In genomic region chr2:147851244-147851930, GRCh38 we compare ENCODE assay signal across 29 cellular contexts. TPM values are rescaled to one million over a fixed set of nuclear protein-coding genes. Genes with fewer than 3 reads are reported as not detected.
DNase-seq lines count a peak whose midpoint lies in the region; ATAC-seq, FAIRE-seq and TF ChIP-seq lines count a peak whose summit lies in the region.
"Had no signal": no experiment of that assay in that cellular context is flagged by ENCODE, and none has a peak within 500 bp of the region (broad histone marks: within the 10 kb centered on the region; RNA-seq: fewer than 3 reads in every experiment).

No MANE protein-coding gene starts in this region.

- TF ChIP-seq RAD21 in neural cell (conservative IDR thresholded peaks at IDR 0.05) = no peak

- H3K36me3 Mint-ChIP-seq in activated T-helper 17 cell treated with anti-CD3 and anti-CD28 coated beads, Interleukin-2, amount 50 U/mL, for 72 hours (ENCODE audit: low read depth) = no peaks in the 10 kb centered on the region

- FAIRE-seq in keratinocyte (lab: Jason Lieb, UNC) = peak; percentile 29
- FAIRE-seq: GM12891 had no signal

- no TSS peak for BruUV-seq in mammary epithelial cell (replicated peaks; lab: Mats Ljungman, UMichigan)

- no peaks in the 10 kb centered on the region for H3F3A ChIP-seq in neural cell (ENCODE audit: insufficient read depth, low read length, poor library complexity, severe bottlenecking)

- peaks cover 59% of the 10 kb centered on the region for H3K79me2 ChIP-seq in keratinocyte (ENCODE audit: control insufficient read depth, insufficient read depth, low read length)
- H3K79me2 ChIP-seq in neural cell (replicated peaks; ENCODE audit: insufficient read depth, low read length) = peaks cover 100% of the 10 kb centered on the region
- H3K79me2 ChIP-seq in mammary epithelial cell (ENCODE audit: insufficient read depth, low read length) = peaks cover 88% of the 10 kb centered on the region

- H4K20me1 ChIP-seq in keratinocyte (ENCODE audit: control insufficient read depth, extremely low read depth, insufficient read depth, low read length) (peaks cover 2% of the 10 kb centered on the region), neural cell (ENCODE audit: insufficient read depth) (peaks cover 20% of the 10 kb centered on the region), mammary epithelial cell (ENCODE audit: insufficient read depth, low read length) (no peaks in the 10 kb centered on the region)

- H3K9me1 ChIP-seq in keratinocyte (ENCODE audit: control insufficient read depth, extremely low read depth, insufficient read depth, low read length) = no peaks in the 10 kb centered on the region

- no peaks in the 10 kb centered on the region for H3K9me2 ChIP-seq in neural cell (ENCODE audit: insufficient read depth, low read length)

- no peak overlapping the region for H3K27ac ChIP-seq in keratinocyte (ENCODE audit: control insufficient read depth, insufficient read depth, low read length)
- H3K27ac ChIP-seq in neural cell (ENCODE audit: low read length) = no peak overlapping the region
- H3K27ac ChIP-seq in mammary epithelial cell (ENCODE audit: insufficient read depth, low read depth, low read length) = no peak overlapping the region
- no peak overlapping the region for H3K27ac ChIP-seq in upper lobe of left lung
- H3K27ac ChIP-seq: 22Rv1, KMS-11, PC-9 had no signal

- no peak for ATAC-seq in activated T-helper 17 cell treated with anti-CD3 and anti-CD28 coated beads, Interleukin-2, amount 50 U/mL, for 72 hours (replicated peaks)
- no peak for ATAC-seq in upper lobe of left lung (ENCODE audit: low FRiP score in 2 of 2)
- no peak for ATAC-seq in HG02763 (IDR thresholded peaks at IDR 0.05; ENCODE audit: unreplicated experiment)

- no peak for TF ChIP-seq CTCF in keratinocyte (optimal IDR thresholded peaks at IDR 0.05 in 1 of 3, IDR thresholded peaks at IDR 0.05 in 1 of 3, conservative IDR thresholded peaks at IDR 0.05 in 1 of 3; ENCODE audit: extremely low read depth in 1 of 3, insufficient read depth in 2 of 3, low read length in 3 of 3)
- no peak for TF ChIP-seq CTCF in neural cell (IDR thresholded peaks at IDR 0.05; ENCODE audit: poor library complexity, severe bottlenecking)
- no peak for TF ChIP-seq CTCF in mammary epithelial cell (conservative IDR thresholded peaks at IDR 0.05 in 1 of 2, IDR thresholded peaks at IDR 0.05 in 1 of 2; ENCODE audit: extremely low read depth in 1 of 2, insufficient read depth in 1 of 2, low read depth in 1 of 2, low read length in 2 of 2)
- TF ChIP-seq CTCF in upper lobe of left lung (IDR thresholded peaks at IDR 0.05) = no peak

- CTCF ChIA-PET in mammary epithelial cell (lab: Charles Lee; ENCODE audit: low non-redundant PET) = no interaction called here

- H3K4me3 Mint-ChIP-seq in activated T-helper 17 cell treated with anti-CD3 and anti-CD28 coated beads, Interleukin-2, amount 50 U/mL, for 72 hours = peak overlapping the region; percentile 19
- H3K4me3 Mint-ChIP-seq: HFFc6, IgD-negative memory B cell had no signal

- intact Hi-C loops in mammary epithelial cell (cut with micrococcal nuclease) = no loop called here

- dilution Hi-C loops in keratinocyte (cut with MboI; ENCODE audit: extremely low pct_ligation_motif_present, low sequenced_read_pairs) (no loop called here), mammary epithelial cell (cut with HindIII; ENCODE audit: low sequenced_read_pairs) (no loop called here)

- no peaks in the 10 kb centered on the region for H3K27me3 Mint-ChIP-seq in activated T-helper 17 cell treated with anti-CD3 and anti-CD28 coated beads, Interleukin-2, amount 50 U/mL, for 72 hours

- no peaks in the 10 kb centered on the region for H3K4me1 ChIP-seq in keratinocyte (ENCODE audit: control insufficient read depth, extremely low read depth, insufficient read depth, low read length)
- no peaks in the 10 kb centered on the region for H3K4me1 ChIP-seq in mammary epithelial cell (ENCODE audit: insufficient read depth, low read length)
- H3K4me1 ChIP-seq in upper lobe of left lung = peaks cover 13 to 31% (median 26%) of the 10 kb centered on the region in 4 donors

- H3K27me3 ChIP-seq in keratinocyte (ENCODE audit: control insufficient read depth, extremely low read depth, insufficient read depth, low read length) (no peaks in the 10 kb centered on the region), neural cell (ENCODE audit: insufficient read depth, low read depth, low read length) (no peaks in the 10 kb centered on the region), mammary epithelial cell (ENCODE audit: insufficient read depth, low read length) (no peaks in the 10 kb centered on the region), upper lobe of left lung (no peaks in the 10 kb centered on the region)

- H3K36me3 ChIP-seq in keratinocyte (ENCODE audit: control insufficient read depth in 2 of 2, extremely low read depth in 1 of 2, insufficient read depth in 2 of 2, low read length in 2 of 2) (no peaks in the 10 kb centered on the region), neural cell (ENCODE audit: insufficient read depth, low read length) (no peaks in the 10 kb centered on the region), mammary epithelial cell (ENCODE audit: insufficient read depth, low read length) (no peaks in the 10 kb centered on the region), upper lobe of left lung (no peaks in the 10 kb centered on the region)
- H3K36me3 ChIP-seq: HAP-1 had no signal

- no peaks in the 10 kb centered on the region for H3K9me3 Mint-ChIP-seq in activated T-helper 17 cell treated with anti-CD3 and anti-CD28 coated beads, Interleukin-2, amount 50 U/mL, for 72 hours
- H3K9me3 Mint-ChIP-seq: HFFc6 had no signal

- TF ChIP-seq POLR2A in upper lobe of left lung (IDR thresholded peaks at IDR 0.05) = no peak

- H3K4me1 Mint-ChIP-seq in activated T-helper 17 cell treated with anti-CD3 and anti-CD28 coated beads, Interleukin-2, amount 50 U/mL, for 72 hours = peaks cover 39% of the 10 kb centered on the region

- no peak overlapping the region for H3K27ac Mint-ChIP-seq in activated T-helper 17 cell treated with anti-CD3 and anti-CD28 coated beads, Interleukin-2, amount 50 U/mL, for 72 hours
- H3K27ac Mint-ChIP-seq: HFFc6, IgD-negative memory B cell had no signal

- DNase-seq in DMS153 (lab: John Stamatoyannopoulos, UW) (peak; percentile 15), DMS153 treated with DMSO at 0.1 percent for 48 hours (lab: John Stamatoyannopoulos, UW; ENCODE audit: unreplicated experiment) (no peak), keratinocyte (ENCODE audit: low read depth, low spot score) (no peak), mammary epithelial cell (no peak), upper lobe of left lung (no peak)
- DNase-seq: Calu3, DMS79, EL, GDM1, GOT3, HFFc6, MM.1S, NCI-H1048, NCI-H1694, NCI-H2081 treated with DMSO at 0.1 percent for 48 hours, NCI-H2171 treated with DMSO at 0.1 percent for 48 hours, NCI-H345, NCI-H524, PC-9, Right ventricle myocardium superior, RPMI8226 had no signal

- WGBS in mammary epithelial cell (ENCODE audit: low coverage, missing lambda C conversion rate) = 96% methylated on average over 1 of the region's 1 CpG
- 38 to 48% methylated on average over 1 of the region's 1 CpG for WGBS in upper lobe of left lung, 2 donors

- H3K9me3 ChIP-seq in keratinocyte (ENCODE audit: control insufficient read depth, low read depth, low read length) (no peaks in the 10 kb centered on the region), neural cell (ENCODE audit: low read length) (no peaks in the 10 kb centered on the region), mammary epithelial cell (replicated peaks; ENCODE audit: insufficient read depth, low read length) (no peaks in the 10 kb centered on the region), upper lobe of left lung (no peaks in the 10 kb centered on the region)
- H3K9me3 ChIP-seq: HAP-1 had no signal

- no peak overlapping the region for H3K4me3 ChIP-seq in keratinocyte (ENCODE audit: control insufficient read depth in 2 of 3, extremely low read depth in 1 of 3, insufficient read depth in 2 of 3, low read depth in 1 of 3, low read length in 3 of 3)
- peak overlapping the region; percentile 51 for H3K4me3 ChIP-seq in neural cell (ENCODE audit: low read length)
- no peak overlapping the region for H3K4me3 ChIP-seq in mammary epithelial cell (replicated peaks in 1 of 3; ENCODE audit: insufficient read depth in 1 of 3, low read depth in 2 of 3, low read length in 3 of 3)
- H3K4me3 ChIP-seq in upper lobe of left lung = no peak overlapping the region
- H3K4me3 ChIP-seq: HAP-1, PC-9 had no signal

- H2AFZ ChIP-seq in keratinocyte (ENCODE audit: control insufficient read depth, low read length) (no peak overlapping the region), neural cell (ENCODE audit: low read depth, low read length) (no peak overlapping the region), mammary epithelial cell (ENCODE audit: low read depth, low read length) (no peak overlapping the region)
- H2AFZ ChIP-seq: PC-9 had no signal

- no peak for TF ChIP-seq EP300 in neural cell (conservative IDR thresholded peaks at IDR 0.05; ENCODE audit: poor library complexity, severe bottlenecking)
- TF ChIP-seq EP300 in upper lobe of left lung (IDR thresholded peaks at IDR 0.05) = no peak

- in situ Hi-C loops in mammary epithelial cell (cut with MboI; ENCODE audit: low sequenced_read_pairs in 2 of 2) = no loop called here

- H3K9ac ChIP-seq in keratinocyte (ENCODE audit: control insufficient read depth, extremely low read depth, insufficient read depth, low read length) (no peak overlapping the region), neural cell (ENCODE audit: low read length) (no peak overlapping the region), mammary epithelial cell (ENCODE audit: insufficient read depth, low read length) (no peak overlapping the region)
- H3K9ac ChIP-seq: KMS-11 had no signal

- no peak overlapping the region for H3K4me2 ChIP-seq in keratinocyte (ENCODE audit: control insufficient read depth, extremely low read depth, insufficient read depth, low read depth, low read length)
- H3K4me2 ChIP-seq in neural cell (ENCODE audit: low read length) = no peak overlapping the region
- no peak overlapping the region for H3K4me2 ChIP-seq in mammary epithelial cell (ENCODE audit: insufficient read depth, low read depth, low read length)
- H3K4me2 ChIP-seq: KMS-11, PC-9 had no signal

TF ChIP-seq in neural cell, 6 proteins besides CTCF, POLR2A, EP300 and RAD21 (continues in another document):
- no peak for TF ChIP-seq TAF1 (IDR thresholded peaks at IDR 0.05; ENCODE audit: low read depth)

RNA-seq across cellular contexts. Expression of gene ACVR2A, which starts 6.6 kb away (rescaled TPM):
- 1 to 10 TPM; 1.9 to 2.5 TPM for total RNA-seq in activated T-helper 17 cell treated with anti-CD3 and anti-CD28 coated beads, Interleukin-2, amount 50 U/mL, for 72 hours
- polyA plus RNA-seq in keratinocyte (4.5 to 6.6 TPM (median 5.5 TPM) in 3 replicates), neural cell (139 TPM in 2 replicates), mammary epithelial cell (3.6 TPM)
- 12.3 TPM for polyA plus RNA-seq in keratinocyte (2011; ENCODE audit: low read depth)
- polyA plus RNA-seq in keratinocyte (2011; cell fraction: cytosol; rRNA removed) = 1.6 and 2.9 TPM in 2 replicates
- 13.5 and 20.5 TPM in 2 replicates for polyA plus RNA-seq in keratinocyte (2011; cell fraction: nucleus; rRNA removed)
- polyA plus RNA-seq in keratinocyte (2012; ENCODE audit: low replicate concordance) = 3.7 and 9.1 TPM in 2 replicates
- polyA minus RNA-seq in keratinocyte (4.4 to 15.9 TPM (median 14.0 TPM) in 3 replicates), neural cell (289 and 325 TPM in 2 replicates), mammary epithelial cell (9.3 TPM)
- 6.3 TPM for polyA minus RNA-seq in keratinocyte (2011; cell fraction: cytosol; rRNA and poly(A)+ RNA removed)
- 12.7 and 33.2 TPM in 2 replicates for polyA minus RNA-seq in keratinocyte (2011; cell fraction: nucleus; rRNA and poly(A)+ RNA removed)
- total RNA-seq in mammary epithelial cell (10 to 100 TPM; 12.9 to 26.0 TPM), upper lobe of left lung (10 to 100 TPM in 5 of 6 donors, 1 to 10 TPM in 1; 5.5 to 34.5 (median 11.0) TPM)
